Comparison of ENCODE assay signal across 23 cellular contexts in the genomic region with DNA sequence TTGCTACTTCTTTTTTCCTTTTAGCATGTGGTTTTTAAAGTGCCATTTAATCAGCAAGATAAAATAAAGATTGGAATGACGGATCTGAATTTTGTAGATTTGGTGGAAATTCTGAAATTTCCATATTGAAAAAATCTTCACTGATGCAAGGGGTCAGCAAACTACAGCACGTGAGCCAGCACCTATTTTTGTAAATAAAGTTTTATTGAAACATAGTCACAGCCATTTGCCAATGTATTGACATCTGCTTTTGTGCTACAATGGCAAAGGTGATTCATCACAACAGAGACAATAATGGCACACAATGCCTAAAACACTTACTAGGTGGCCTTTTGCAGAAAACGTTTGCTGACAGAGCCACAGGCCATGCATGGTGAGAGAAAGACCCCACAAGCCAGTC.
"Had no signal": no experiment of that assay in that cellular context is flagged by ENCODE, and none has a peak within 500 bp of the region (broad histone marks: within the 10 kb centered on the region; RNA-seq: fewer than 3 reads in every experiment).

No MANE protein-coding gene starts in this region.

- H3K27me3 ChIP-seq: dorsolateral prefrontal cortex, esophagus muscularis mucosa, foreskin keratinocyte, gastroesophageal sphincter, heart right ventricle, left lung had no signal

- H3K9me3 ChIP-seq: esophagus muscularis mucosa, gastroesophageal sphincter, heart right ventricle, left lung, lower lobe of right lung had no signal

- FAIRE-seq: colon, endothelial cell of umbilical vein, frontal cortex, islet of Langerhans, keratinocyte had no signal

- H3K27ac ChIP-seq: coronary artery, dorsolateral prefrontal cortex, esophagus muscularis mucosa, foreskin keratinocyte, gastroesophageal sphincter, heart right ventricle, left lung, lower lobe of right lung had no signal

- H3K4me3 ChIP-seq: coronary artery, dorsolateral prefrontal cortex, esophagus muscularis mucosa, gastroesophageal sphincter, heart right ventricle, left lung, lower lobe of right lung had no signal

- H3K4me1 ChIP-seq: esophagus muscularis mucosa, foreskin keratinocyte, gastroesophageal sphincter, heart right ventricle, left lung, lower lobe of right lung had no signal

- DNase-seq: dermis blood vessel endothelial cell; dorsolateral prefrontal cortex; effector CD4-positive, alpha-beta T cell; effector memory CD4-positive, alpha-beta T cell; foreskin keratinocyte; glutamatergic neuron; head of caudate nucleus; heart right ventricle; hippocampal formation; left cardiac atrium; left lung; left ventricle myocardium superior; lower lobe of right lung; mesendoderm; midbrain had no signal

- ATAC-seq: foreskin keratinocyte, gastroesophageal sphincter, heart right ventricle, left cardiac atrium, left lung, left ventricle myocardium superior, lower lobe of right lung had no signal
